1 cellular context compared by ENCODE assay signal in genomic region chr1:183653876-183654451, GRCh38.
TF ChIP-seq lines count a peak whose summit lies in the region.

No MANE protein-coding gene starts in this region.

TF ChIP-seq in GM23338, 12 proteins besides CTCF, POLR2A, EP300 and RAD21 (continued from another document):
- TF ChIP-seq, protein P1, sequence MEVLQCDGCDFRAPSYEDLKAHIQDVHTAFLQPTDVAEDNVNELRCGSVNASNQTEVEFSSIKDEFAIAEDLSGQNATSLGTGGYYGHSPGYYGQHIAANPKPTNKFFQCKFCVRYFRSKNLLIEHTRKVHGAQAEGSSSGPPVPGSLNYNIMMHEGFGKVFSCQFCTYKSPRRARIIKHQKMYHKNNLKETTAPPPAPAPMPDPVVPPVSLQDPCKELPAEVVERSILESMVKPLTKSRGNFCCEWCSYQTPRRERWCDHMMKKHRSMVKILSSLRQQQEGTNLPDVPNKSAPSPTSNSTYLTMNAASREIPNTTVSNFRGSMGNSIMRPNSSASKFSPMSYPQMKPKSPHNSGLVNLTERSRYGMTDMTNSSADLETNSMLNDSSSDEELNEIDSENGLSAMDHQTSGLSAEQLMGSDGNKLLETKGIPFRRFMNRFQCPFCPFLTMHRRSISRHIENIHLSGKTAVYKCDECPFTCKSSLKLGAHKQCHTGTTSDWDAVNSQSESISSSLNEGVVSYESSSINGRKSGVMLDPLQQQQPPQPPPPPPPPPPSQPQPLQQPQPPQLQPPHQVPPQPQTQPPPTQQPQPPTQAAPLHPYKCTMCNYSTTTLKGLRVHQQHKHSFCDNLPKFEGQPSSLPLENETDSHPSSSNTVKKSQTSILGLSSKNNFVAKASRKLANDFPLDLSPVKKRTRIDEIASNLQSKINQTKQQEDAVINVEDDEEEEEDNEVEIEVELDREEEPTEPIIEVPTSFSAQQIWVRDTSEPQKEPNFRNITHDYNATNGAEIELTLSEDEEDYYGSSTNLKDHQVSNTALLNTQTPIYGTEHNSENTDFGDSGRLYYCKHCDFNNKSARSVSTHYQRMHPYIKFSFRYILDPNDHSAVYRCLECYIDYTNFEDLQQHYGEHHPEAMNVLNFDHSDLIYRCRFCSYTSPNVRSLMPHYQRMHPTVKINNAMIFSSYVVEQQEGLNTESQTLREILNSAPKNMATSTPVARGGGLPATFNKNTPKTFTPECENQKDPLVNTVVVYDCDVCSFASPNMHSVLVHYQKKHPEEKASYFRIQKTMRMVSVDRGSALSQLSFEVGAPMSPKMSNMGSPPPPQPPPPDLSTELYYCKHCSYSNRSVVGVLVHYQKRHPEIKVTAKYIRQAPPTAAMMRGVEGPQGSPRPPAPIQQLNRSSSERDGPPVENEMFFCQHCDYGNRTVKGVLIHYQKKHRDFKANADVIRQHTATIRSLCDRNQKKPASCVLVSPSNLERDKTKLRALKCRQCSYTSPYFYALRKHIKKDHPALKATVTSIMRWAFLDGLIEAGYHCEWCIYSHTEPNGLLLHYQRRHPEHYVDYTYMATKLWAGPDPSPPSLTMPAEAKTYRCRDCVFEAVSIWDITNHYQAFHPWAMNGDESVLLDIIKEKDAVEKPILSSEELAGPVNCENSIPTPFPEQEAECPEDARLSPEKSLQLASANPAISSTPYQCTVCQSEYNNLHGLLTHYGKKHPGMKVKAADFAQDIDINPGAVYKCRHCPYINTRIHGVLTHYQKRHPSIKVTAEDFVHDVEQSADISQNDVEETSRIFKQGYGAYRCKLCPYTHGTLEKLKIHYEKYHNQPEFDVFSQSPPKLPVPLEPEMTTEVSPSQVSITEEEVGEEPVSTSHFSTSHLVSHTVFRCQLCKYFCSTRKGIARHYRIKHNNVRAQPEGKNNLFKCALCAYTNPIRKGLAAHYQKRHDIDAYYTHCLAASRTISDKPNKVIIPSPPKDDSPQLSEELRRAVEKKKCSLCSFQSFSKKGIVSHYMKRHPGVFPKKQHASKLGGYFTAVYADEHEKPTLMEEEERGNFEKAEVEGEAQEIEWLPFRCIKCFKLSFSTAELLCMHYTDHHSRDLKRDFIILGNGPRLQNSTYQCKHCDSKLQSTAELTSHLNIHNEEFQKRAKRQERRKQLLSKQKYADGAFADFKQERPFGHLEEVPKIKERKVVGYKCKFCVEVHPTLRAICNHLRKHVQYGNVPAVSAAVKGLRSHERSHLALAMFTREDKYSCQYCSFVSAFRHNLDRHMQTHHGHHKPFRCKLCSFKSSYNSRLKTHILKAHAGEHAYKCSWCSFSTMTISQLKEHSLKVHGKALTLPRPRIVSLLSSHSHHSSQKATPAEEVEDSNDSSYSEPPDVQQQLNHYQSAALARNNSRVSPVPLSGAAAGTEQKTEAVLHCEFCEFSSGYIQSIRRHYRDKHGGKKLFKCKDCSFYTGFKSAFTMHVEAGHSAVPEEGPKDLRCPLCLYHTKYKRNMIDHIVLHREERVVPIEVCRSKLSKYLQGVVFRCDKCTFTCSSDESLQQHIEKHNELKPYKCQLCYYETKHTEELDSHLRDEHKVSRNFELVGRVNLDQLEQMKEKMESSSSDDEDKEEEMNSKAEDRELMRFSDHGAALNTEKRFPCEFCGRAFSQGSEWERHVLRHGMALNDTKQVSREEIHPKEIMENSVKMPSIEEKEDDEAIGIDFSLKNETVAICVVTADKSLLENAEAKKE (CRISPR knock-in tag; IDR thresholded peaks at IDR 0.05) = no peak
- no peak for TF ChIP-seq ZNF114 (CRISPR knock-in tag; IDR thresholded peaks at IDR 0.05)
- TF ChIP-seq STAT1 (IDR thresholded peaks at IDR 0.05; ENCODE audit: unreplicated experiment) = no peak
- TF ChIP-seq JUNB (IDR thresholded peaks at IDR 0.05; ENCODE audit: unreplicated experiment) = no peak
- TF ChIP-seq ETS1 (IDR thresholded peaks at IDR 0.05) = no peak
